ENCODE assay signal across 1 cellular context in genomic region chr2:46493241-46493970, GRCh38.
A peak's percentile ranks its signal among the peaks of the same experiment; 100 is the strongest.
TF ChIP-seq lines count a peak whose summit lies in the region.

No MANE protein-coding gene starts in this region.

TF ChIP-seq in GM12878, 131 proteins besides CTCF, POLR2A, EP300 and RAD21 (continued from another document and continues in another):
- TF ChIP-seq REST (IDR thresholded peaks at IDR 0.05; ENCODE audit: low read depth, low read length) = no peak
- 0 out of 2 replicates have a peak, but pooled peaks have one; percentile 12 for TF ChIP-seq NR2F1 (conservative IDR thresholded peaks at IDR 0.05)
- TF ChIP-seq ZBTB4 (CRISPR knock-in tag; IDR thresholded peaks at IDR 0.05) = no peak
- no peak for TF ChIP-seq NR2C2 (IDR thresholded peaks at IDR 0.05; ENCODE audit: borderline replicate concordance, control insufficient read depth, insufficient read length, low read depth)
- peak; percentile 98 for TF ChIP-seq MEF2A (IDR thresholded peaks at IDR 0.05; ENCODE audit: insufficient read depth, low read depth, low read length)
- no peak for TF ChIP-seq FOS (IDR thresholded peaks at IDR 0.05; ENCODE audit: borderline replicate concordance, extremely low read depth, insufficient read length)
- no peak; the same call in 1 of the 2 replicates for TF ChIP-seq GATAD2B (conservative IDR thresholded peaks at IDR 0.05; ENCODE audit: low read depth)
- TF ChIP-seq CREB1 (IDR thresholded peaks at IDR 0.05; ENCODE audit: low read depth) = no peak
- TF ChIP-seq ZNF24 (IDR thresholded peaks at IDR 0.05) = peak; percentile 33; the same call in 1 of the 2 replicates
- no peak for TF ChIP-seq MAX (IDR thresholded peaks at IDR 0.05; ENCODE audit: low read depth, low read length)
- TF ChIP-seq ZBTB40 (IDR thresholded peaks at IDR 0.05; ENCODE audit: borderline replicate concordance) = no peak
- no peak for TF ChIP-seq BCL3 (IDR thresholded peaks at IDR 0.05; ENCODE audit: borderline replicate concordance, insufficient read depth, low read depth, low read length, poor library complexity, severe bottlenecking)
- TF ChIP-seq E2F4 (IDR thresholded peaks at IDR 0.05; ENCODE audit: low read depth, low read length) = no peak
- TF ChIP-seq SUZ12 (IDR thresholded peaks at IDR 0.05; ENCODE audit: unreplicated experiment) = no peak
- peak; percentile 83; the same call in 1 of the 2 replicates for TF ChIP-seq ZNF217 (IDR thresholded peaks at IDR 0.05)
- TF ChIP-seq HDAC6 (IDR thresholded peaks at IDR 0.05; ENCODE audit: unreplicated experiment) = no peak
- TF ChIP-seq SIN3A (IDR thresholded peaks at IDR 0.05; ENCODE audit: low read depth, low read length) = no peak
- TF ChIP-seq JUND (IDR thresholded peaks at IDR 0.05; ENCODE audit: low read depth, low read length) = peak; percentile 83; the same call in 1 of the 2 replicates
- TF ChIP-seq CREM (IDR thresholded peaks at IDR 0.05; ENCODE audit: low read depth) = peak; percentile 55; the same call in 1 of the 2 replicates
- peak; percentile 94 for TF ChIP-seq ATF7 (IDR thresholded peaks at IDR 0.05; ENCODE audit: low read depth)
- TF ChIP-seq NR2C1 (IDR thresholded peaks at IDR 0.05) = no peak
- TF ChIP-seq CHD4 (IDR thresholded peaks at IDR 0.05) = no peak
- TF ChIP-seq YBX1 (IDR thresholded peaks at IDR 0.05) = no peak
- peak; percentile 68; the same call in 1 of the 2 replicates for TF ChIP-seq NFIC (IDR thresholded peaks at IDR 0.05; ENCODE audit: low read depth, low read length)
- TF ChIP-seq RUNX3 (IDR thresholded peaks at IDR 0.05; ENCODE audit: low read length) = peak; percentile 67
- TF ChIP-seq BCL11A (IDR thresholded peaks at IDR 0.05; ENCODE audit: low read depth, low read length) = no peak
- TF ChIP-seq SKIL (IDR thresholded peaks at IDR 0.05; ENCODE audit: low read depth, poor library complexity, severe bottlenecking) = peak; percentile 66
- TF ChIP-seq MTA2 (IDR thresholded peaks at IDR 0.05; ENCODE audit: low read depth) = peak; percentile 68
- no peak for TF ChIP-seq KDM1A (IDR thresholded peaks at IDR 0.05; ENCODE audit: borderline replicate concordance)
- TF ChIP-seq ZNF592 (IDR thresholded peaks at IDR 0.05) = no peak
- peak; percentile 66 for TF ChIP-seq IKZF1 (conservative IDR thresholded peaks at IDR 0.05)
- TF ChIP-seq SREBF1 (IDR thresholded peaks at IDR 0.05; ENCODE audit: low read length) = no peak
- TF ChIP-seq PAX5 (IDR thresholded peaks at IDR 0.05; ENCODE audit: borderline replicate concordance, low read depth, low read length) = no peak
- peak; percentile 62 to 66; a peak in 3 of 4 replicates for TF ChIP-seq IKZF2 (IDR thresholded peaks at IDR 0.05)
- no peak; the same call in 1 of the 2 replicates for TF ChIP-seq EED (IDR thresholded peaks at IDR 0.05; ENCODE audit: low read depth)
